ENCODE assay signal across 8 cellular contexts in the genomic region with DNA sequence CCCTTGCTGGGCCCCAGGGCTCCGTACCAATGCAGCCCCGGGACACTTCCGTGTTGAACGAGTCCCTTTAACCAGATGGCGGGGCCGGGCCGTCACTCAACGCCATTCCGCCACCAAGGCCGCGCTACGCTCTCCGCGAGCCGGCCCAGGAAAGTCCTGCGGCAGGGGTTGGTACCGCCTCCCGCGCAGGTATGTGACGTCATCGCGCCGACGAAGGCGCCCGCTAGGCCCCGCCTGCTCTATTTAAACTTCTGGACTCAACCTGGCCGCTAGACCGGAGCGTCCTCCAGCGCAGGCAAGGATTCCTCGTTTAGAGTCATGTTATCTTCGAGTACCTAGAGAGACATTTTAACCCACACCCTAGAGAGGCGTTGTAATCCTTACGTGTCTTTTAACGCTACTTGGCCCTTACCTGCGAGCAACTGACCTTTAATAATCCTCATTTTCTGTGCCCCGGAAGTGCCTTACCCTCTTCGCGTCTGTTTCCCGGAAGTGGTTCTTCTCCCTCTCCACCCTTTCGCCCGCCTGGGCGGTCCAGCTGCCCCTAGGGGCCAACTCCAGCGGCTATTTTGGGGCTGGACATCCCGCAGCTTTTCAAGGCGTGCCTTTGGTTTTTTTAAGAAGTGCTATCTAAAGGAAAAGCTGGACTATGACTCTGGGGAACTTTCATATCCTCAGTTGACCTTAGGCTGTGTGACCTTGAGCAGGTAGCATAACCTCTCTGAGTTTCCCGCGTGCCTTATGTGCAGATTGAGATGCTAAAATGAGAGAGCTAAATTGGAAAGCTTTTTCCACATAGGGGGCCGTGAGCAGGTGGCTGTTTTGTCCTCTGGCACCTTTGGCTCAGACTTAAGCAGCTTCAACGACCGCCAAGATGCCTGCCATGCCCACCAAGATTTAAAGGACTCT. TPM values are rescaled to one million over a fixed set of nuclear protein-coding genes. Genes with fewer than 3 reads are reported as not detected.
DNase-seq lines count a peak whose midpoint lies in the region; ATAC-seq and FAIRE-seq lines count a peak whose summit lies in the region.

A gene with protein sequence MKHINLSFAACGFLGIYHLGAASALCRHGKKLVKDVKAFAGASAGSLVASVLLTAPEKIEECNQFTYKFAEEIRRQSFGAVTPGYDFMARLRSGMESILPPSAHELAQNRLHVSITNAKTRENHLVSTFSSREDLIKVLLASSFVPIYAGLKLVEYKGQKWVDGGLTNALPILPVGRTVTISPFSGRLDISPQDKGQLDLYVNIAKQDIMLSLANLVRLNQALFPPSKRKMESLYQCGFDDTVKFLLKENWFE (minus strand): TSS at position 155 of the 909 bp plus-strand sequence. CDS start 1,294 bp downstream, outside the sequence.

- H3K4me1 ChIP-seq in mesodermal cell (ENCODE audit: control insufficient read depth, insufficient read depth, low read length, poor library complexity, severe bottlenecking), result no peaks in the 10 kb centered on the region

- DNase-seq in NCI-H526 (lab: John Stamatoyannopoulos, UW), result peak; percentile 62 to 91
- peak; percentile 36 for DNase-seq in activated CD8-positive, alpha-beta memory T cell treated with anti-CD3 and anti-CD28 coated beads, Interleukin-2, amount 50 U/mL, for 24 hours (ENCODE audit: extremely low read depth)
- DNase-seq in stimulated activated CD8-positive, alpha-beta memory T cell treated with anti-CD3 and anti-CD28 coated beads, Interleukin-15, amount 100 ng/mL, for 24 hours (ENCODE audit: low read depth), result peak; percentile 56
- no peak for DNase-seq in NAMALWA (ENCODE audit: low spot score)

- no peaks in the 10 kb centered on the region for H3K9me3 ChIP-seq in mesodermal cell (ENCODE audit: control insufficient read depth, low read length)

- H3K36me3 ChIP-seq in mesodermal cell (ENCODE audit: control insufficient read depth, insufficient read depth, low read length), result no peaks in the 10 kb centered on the region

- FAIRE-seq in endometrium (lab: Jason Lieb, UNC), result peak; percentile 37

- peak within 1 kb of the TSS; percentile 41 for H3K4me3 ChIP-seq in mesodermal cell (ENCODE audit: extremely low read depth, insufficient read depth, low read length, poor library complexity, severe bottlenecking)

- H3K27ac ChIP-seq in mesodermal cell (ENCODE audit: low read depth, low read length, severe bottlenecking), result peak within 1 kb of the TSS; percentile 62

- ATAC-seq in GM18508 (IDR thresholded peaks at IDR 0.05; ENCODE audit: insufficient read depth, unreplicated experiment) (peak; percentile 83), HG02973 (IDR thresholded peaks at IDR 0.05; ENCODE audit: unreplicated experiment) (peak; percentile 87)

- WGBS in mesodermal cell (ENCODE audit: insufficient coverage in 2 of 2), 2 experiments, result 1 to 2% methylated on average over 19 to 27 of the region's 52 CpGs

RNA-seq across cellular contexts. Expression of the gene that starts here (rescaled TPM):
- polyA plus RNA-seq in mesodermal cell (2013, experiment 1 of 2), result 16.9 TPM
- 17.7 TPM for polyA plus RNA-seq in mesodermal cell (2013, experiment 2 of 2)
